In genomic region chr10:112361951-112362770, GRCh38 we compare ENCODE assay signal across 9 cellular contexts. TPM values are rescaled to one million over a fixed set of nuclear protein-coding genes. Genes with fewer than 3 reads are reported as not detected.
DNase-seq lines count a peak whose midpoint lies in the region; ATAC-seq and TF ChIP-seq lines count a peak whose summit lies in the region.
"Had no signal": no experiment of that assay in that cellular context is flagged by ENCODE, and none has a peak within 500 bp of the region (broad histone marks: within the 10 kb centered on the region; RNA-seq: fewer than 3 reads in every experiment).

No MANE protein-coding gene starts in this region.

- DNase-seq in AG09319 (ENCODE audit: extremely low read depth, low read depth) = peak; percentile 10
- DNase-seq in RWPE1 (ENCODE audit: low spot score) = peak; percentile 41
- peak in 1 of 2 donors; percentile 9 for DNase-seq in foreskin keratinocyte
- peak in 4 of 5 donors; percentile 43 to 62 (median 54) for DNase-seq in ovary
- DNase-seq in GM10266 (ENCODE audit: extremely low spot score) = no peak

- no peaks in the 10 kb centered on the region for H3K36me3 ChIP-seq in ovary

- TF ChIP-seq EP300 in ovary (IDR thresholded peaks at IDR 0.05) = no peak

- no peaks in the 10 kb centered on the region for H3K9me3 ChIP-seq in ovary

- H3K27me3 ChIP-seq in foreskin keratinocyte (no peaks in the 10 kb centered on the region), ovary (no peaks in the 10 kb centered on the region)

- H3K4me1 ChIP-seq in foreskin keratinocyte (peaks cover 4% of the 10 kb centered on the region), ovary (ENCODE audit: insufficient read depth) (peaks cover 8% of the 10 kb centered on the region)

- no peak for TF ChIP-seq POLR2A in ovary (IDR thresholded peaks at IDR 0.05)

- TF ChIP-seq CTCF in AG09319 (IDR thresholded peaks at IDR 0.05; ENCODE audit: low read depth, low read length) = no peak
- no peak for TF ChIP-seq CTCF in RWPE1 (conservative IDR thresholded peaks at IDR 0.05; ENCODE audit: low read depth)
- TF ChIP-seq CTCF in foreskin keratinocyte (conservative IDR thresholded peaks at IDR 0.05) = peak; percentile 21
- no peak for TF ChIP-seq CTCF in ovary (IDR thresholded peaks at IDR 0.05)
- TF ChIP-seq CTCF in GM10266 (IDR thresholded peaks at IDR 0.05; ENCODE audit: control insufficient read depth, insufficient read depth, low read depth, missing control alignments) = no peak

- CTCF ChIA-PET in RWPE1 (lab: Yijun Ruan, JAX) = interaction anchor here (0.9 kb wide), 1 partner anchor 9 kb away, joined by 3 read pairs; no protein-coding TSS in a partner anchor

- peak overlapping the region; percentile 91 for H3K27ac ChIP-seq in RWPE1
- H3K27ac ChIP-seq in foreskin keratinocyte = no peak overlapping the region
- H3K27ac ChIP-seq in ovary = no peak overlapping the region
- H3K27ac ChIP-seq: SK-N-MC had no signal

- 39 to 45% (median 44%) methylated on average over 6 of the region's 6 CpGs for WGBS in ovary, 3 donors

- no peak overlapping the region for H3K4me3 ChIP-seq in ovary
- H3K4me3 ChIP-seq: SK-N-MC had no signal

- ATAC-seq in foreskin keratinocyte (peak; percentile 32), HG03108 (IDR thresholded peaks at IDR 0.05; ENCODE audit: unreplicated experiment) (no peak), HG03460 (IDR thresholded peaks at IDR 0.05; ENCODE audit: unreplicated experiment) (no peak), GM18520 (IDR thresholded peaks at IDR 0.05; ENCODE audit: unreplicated experiment) (no peak)

- intact Hi-C loops in ovary (cut with DNase I) = no loop called here

- POLR2A ChIA-PET in RWPE1 (lab: Yijun Ruan, JAX; ENCODE audit: low non-redundant PET) = no interaction called here

RNA-seq across cellular contexts. Expression of gene ACSL5, which starts 11.8 kb away (rescaled TPM):
- total RNA-seq in foreskin keratinocyte (not detected in 2 replicates), ovary (10 to 100 TPM in 6 of 7 donors, 1 to 10 TPM in 1; 7.9 to 34.2 (median 20.6) TPM)
- polyA plus RNA-seq in foreskin keratinocyte (not detected in 2 replicates), ovary (10 to 100 TPM; 10.8 to 29.4 TPM)
